In genomic region chr17:80382956-80383355, GRCh38 we compare ENCODE assay signal across 17 cellular contexts.
"Had no signal": no experiment of that assay in that cellular context is flagged by ENCODE, and none has a peak within 500 bp of the region (broad histone marks: within the 10 kb centered on the region; RNA-seq: fewer than 3 reads in every experiment).

No MANE protein-coding gene starts in this region.

- H3K9me3 Mint-ChIP-seq: activated CD8-positive, alpha-beta T cell treated with anti-CD3 and anti-CD28 coated beads for 36 hours; neural progenitor cell had no signal

- H3K27me3 ChIP-seq: gastroesophageal sphincter, neural progenitor cell, pancreas, transverse colon had no signal

- DNase-seq: activated CD8-positive, alpha-beta T cell treated with anti-CD3 and anti-CD28 coated beads for 36 hours; activated naive CD4-positive, alpha-beta T cell treated with Interleukin-2 at 50 U/mL for 16 hours; central memory CD4-positive, alpha-beta T cell; effector memory CD4-positive, alpha-beta T cell; kidney; left ventricle myocardium inferior; mesenchymal stem cell; pancreas; retina; substantia nigra; transverse colon had no signal

- H3K27ac Mint-ChIP-seq: neural progenitor cell had no signal

- H3K27me3 Mint-ChIP-seq: activated CD8-positive, alpha-beta T cell treated with anti-CD3 and anti-CD28 coated beads for 36 hours had no signal

- H3K9me3 ChIP-seq: gastroesophageal sphincter, left ventricle myocardium inferior, pancreas, SK-N-SH, transverse colon had no signal

- H3K4me1 ChIP-seq: gastroesophageal sphincter, neural progenitor cell, pancreas, transverse colon had no signal

- H3K4me3 ChIP-seq: gastroesophageal sphincter, left ventricle myocardium inferior, neural progenitor cell, pancreas, skin epidermis, transverse colon had no signal

- H3K27ac ChIP-seq: epithelial cell of prostate, gastroesophageal sphincter, left ventricle myocardium inferior, neural progenitor cell, pancreas, skin epidermis, transverse colon had no signal

- H3K36me3 ChIP-seq: neural progenitor cell had no signal

- H3K4me3 Mint-ChIP-seq: activated CD8-positive, alpha-beta T cell treated with anti-CD3 and anti-CD28 coated beads for 36 hours; neural progenitor cell had no signal

- ATAC-seq: activated CD8-positive, alpha-beta T cell treated with anti-CD3 and anti-CD28 coated beads for 36 hours; gastroesophageal sphincter; pancreas; Right ventricle myocardium inferior had no signal
